In the genomic region with DNA sequence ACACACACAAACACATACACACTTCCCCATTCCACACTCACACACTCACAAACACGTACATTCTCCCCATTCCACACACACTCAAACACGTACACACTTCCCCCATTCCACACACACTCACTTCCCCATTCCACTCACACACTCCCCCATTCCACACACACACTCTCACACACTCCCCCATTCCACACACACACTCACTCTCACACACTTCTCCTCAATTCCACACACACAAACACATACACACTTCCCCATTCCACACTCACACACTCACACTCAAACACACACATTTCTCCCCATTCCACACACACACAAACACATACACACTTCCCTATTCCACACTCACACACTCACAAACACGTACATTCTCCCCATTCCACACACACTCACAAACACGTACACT, we compare ENCODE assay signal across 24 cellular contexts. TPM values are rescaled to one million over a fixed set of nuclear protein-coding genes. Genes with fewer than 3 reads are reported as not detected.
DNase-seq lines count a peak whose midpoint lies in the region; ATAC-seq, FAIRE-seq and TF ChIP-seq lines count a peak whose summit lies in the region.
"Had no signal": no experiment of that assay in that cellular context is flagged by ENCODE, and none has a peak within 500 bp of the region (broad histone marks: within the 10 kb centered on the region; RNA-seq: fewer than 3 reads in every experiment).

No MANE protein-coding gene starts in this region.

- no peak for TF ChIP-seq RAD21 in K562 (CRISPR knock-in tag; conservative IDR thresholded peaks at IDR 0.05 in 1 of 2, IDR thresholded peaks at IDR 0.05 in 1 of 2)

- H3K27me3 ChIP-seq in K562 (ENCODE audit: control insufficient read depth in 2 of 2, insufficient read depth in 2 of 2, low read length in 2 of 2) (peaks cover 7 to 30% of the 10 kb centered on the region in 2 experiments; a peak in 4 of 5 replicates), neuronal stem cell (ENCODE audit: control insufficient read depth in 3 of 3, insufficient read depth in 3 of 3, low read depth in 1 of 3, low read length in 3 of 3) (peaks cover 0 to 33% (median 0%) of the 10 kb centered on the region in 3 experiments)

- H2AFZ ChIP-seq in K562 (ENCODE audit: low read depth, low read length) (no peak overlapping the region), neuronal stem cell (ENCODE audit: low read length) (no peak overlapping the region)
- H2AFZ ChIP-seq: GM23338 had no signal

- WGBS in K562 (ENCODE audit: insufficient coverage, low coverage, missing lambda C conversion rate), result 3% methylated on average over 4 of the region's 4 CpGs
- 100% methylated on average over 4 of the region's 4 CpGs for WGBS in neuronal stem cell (ENCODE audit: extremely low coverage in 2 of 2, insufficient read length in 2 of 2, insufficient replicate concordance in 1 of 2), 2 donors

- no peaks in the 10 kb centered on the region for H3K79me1 ChIP-seq in neuronal stem cell (ENCODE audit: low read depth, low read length)

- TF ChIP-seq EP300 in K562 (IDR thresholded peaks at IDR 0.05; ENCODE audit: low read length), result no peak

- in situ Hi-C loops in K562 (cut with MboI), result no loop called here

- TF ChIP-seq CTCF in HEK293 (tag by site-specific recombination; IDR thresholded peaks at IDR 0.05) (no peak), K562 (IDR thresholded peaks at IDR 0.05 in 2 of 3, conservative IDR thresholded peaks at IDR 0.05 in 1 of 3; ENCODE audit: insufficient read depth in 2 of 3, low read depth in 1 of 3, low read length in 3 of 3) (no peak)

- H3K9ac ChIP-seq in K562 (ENCODE audit: insufficient read depth in 1 of 2, low read depth in 2 of 2, low read length in 2 of 2), result no peak overlapping the region
- peak overlapping the region; percentile 51 for H3K9ac ChIP-seq in neuronal stem cell (ENCODE audit: low read depth, low read length, poor library complexity)

- H3K4ac ChIP-seq in neuronal stem cell (ENCODE audit: low read length), result no peak overlapping the region

- no peak overlapping the region for H2BK120ac ChIP-seq in neuronal stem cell (ENCODE audit: low read depth, low read length)

- H3K36me3 ChIP-seq in HEK293 (ENCODE audit: control insufficient read depth in 2 of 2, insufficient read depth in 1 of 2, low read length in 2 of 2), result no peaks in the 10 kb centered on the region
- H3K36me3 ChIP-seq in K562 (ENCODE audit: control insufficient read depth, insufficient read depth, low read length), result no peaks in the 10 kb centered on the region
- no peaks in the 10 kb centered on the region for H3K36me3 ChIP-seq in neuronal stem cell (replicated peaks in 1 of 2; ENCODE audit: control insufficient read depth in 2 of 2, insufficient read depth in 2 of 2, low read length in 2 of 2)
- H3K36me3 ChIP-seq: HAP-1 had no signal

- ATAC-seq in K562 (no peak), left ventricle myocardium superior (no peak), HG03175 (IDR thresholded peaks at IDR 0.05; ENCODE audit: unreplicated experiment) (no peak)
- ATAC-seq: GM23338 had no signal

- no peak for TF ChIP-seq POLR2A in K562 (conservative IDR thresholded peaks at IDR 0.05)

- H3K27ac ChIP-seq in HEK293 (ENCODE audit: extremely low read depth, low read depth, low read length) (no peak overlapping the region), K562 (ENCODE audit: extremely low read depth, low read depth, low read length) (no peak overlapping the region), neuronal stem cell (replicated peaks; ENCODE audit: low read length) (no peak overlapping the region)

- no peak overlapping the region for H3K14ac ChIP-seq in neuronal stem cell (ENCODE audit: low read length)

- no peak overlapping the region for H2AK5ac ChIP-seq in neuronal stem cell (ENCODE audit: low read depth, low read length)

- intact Hi-C loops in K562 (cut with micrococcal nuclease), result no loop called here
- intact Hi-C loops in left ventricle myocardium superior (cut with micrococcal nuclease), result no loop called here

- FAIRE-seq in K562 (lab: Jason Lieb, UNC), result peak; percentile 68
- peak; percentile 98 for FAIRE-seq in urothelium cell line (lab: Jason Lieb, UNC)
- FAIRE-seq: GM12892, GM19239, H54 had no signal

- H4K91ac ChIP-seq in neuronal stem cell (ENCODE audit: low read depth, low read length, poor library complexity), result peak overlapping the region; percentile 34

- H4K20me1 ChIP-seq in K562 (replicated peaks; ENCODE audit: control insufficient read depth, insufficient read depth, low read length), result no peaks in the 10 kb centered on the region; the same call in none of the 2 replicates

- H3K4me1 ChIP-seq in HEK293 (ENCODE audit: control insufficient read depth, insufficient read depth, low read length) (no peaks in the 10 kb centered on the region), K562 (replicated peaks in 1 of 2; ENCODE audit: control insufficient read depth in 2 of 2, insufficient read depth in 2 of 2, low read length in 2 of 2) (peaks cover 0 to 31% of the 10 kb centered on the region in 2 experiments; a peak in 2 of 5 replicates), neuronal stem cell (ENCODE audit: control insufficient read depth in 2 of 2, insufficient read depth in 1 of 2, low read depth in 1 of 2, low read length in 2 of 2) (peaks cover 5 to 8% of the 10 kb centered on the region in 2 donors)
- H3K4me1 ChIP-seq: HAP-1 had no signal

- no peak overlapping the region for H2BK5ac ChIP-seq in neuronal stem cell (ENCODE audit: low read length)

- H3K4me2 ChIP-seq in K562 (ENCODE audit: insufficient read depth, low read length) (no peak overlapping the region), neuronal stem cell (ENCODE audit: insufficient read depth, low read length, poor library complexity, severe bottlenecking) (no peak overlapping the region)
- H3K4me2 ChIP-seq: GM23338 had no signal

- H4K8ac ChIP-seq in neuronal stem cell (ENCODE audit: low read depth, low read length), result no peak overlapping the region

- POLR2A ChIA-PET in HEK293 (lab: Yijun Ruan, JAX) (no interaction called here), K562 (lab: Yijun Ruan, JAX) (no interaction called here)

- no peak overlapping the region for H3K23ac ChIP-seq in neuronal stem cell (ENCODE audit: low read depth, low read length, poor library complexity)

- H3K4me3 ChIP-seq in HEK293 (ENCODE audit: low read depth, low read length) (no peak overlapping the region), K562 (no peak overlapping the region), neuronal stem cell (ENCODE audit: low read length in 2 of 2) (peak overlapping the region in 1 of 2 donors; percentile 56)
- H3K4me3 ChIP-seq: GM23338, HAP-1 had no signal

- H3K9me1 ChIP-seq in K562 (ENCODE audit: control insufficient read depth, insufficient read depth, low read length), result no peaks in the 10 kb centered on the region

- CTCF ChIA-PET in HEK293 (lab: Yijun Ruan, JAX) (no interaction called here), K562 (lab: Yijun Ruan, JAX; ENCODE audit: low intra/inter-chr PET ratio) (no interaction called here)

- no peak for DNase-seq in K562 (ENCODE audit: extremely low read depth in 1 of 4, low spot score in 3 of 4)
- DNase-seq in neuronal stem cell (ENCODE audit: low spot score), result no peak
- no peak for DNase-seq in urothelium cell line (ENCODE audit: low spot score)
- no peak for DNase-seq in T-helper 9 cell
- DNase-seq in left ventricle myocardium superior, result no peak
- DNase-seq: C1 segment of cervical spinal cord; Calu3; CD4-positive, alpha-beta memory T cell; COR-L47; DMS53; DMS79 treated with DMSO at 0.1 percent for 48 hours; GF-D8 had no signal

- no peaks in the 10 kb centered on the region for H3K9me3 ChIP-seq in HEK293 (ENCODE audit: control insufficient read depth, insufficient read depth, low read depth, low read length)
- peaks cover 7% of the 10 kb centered on the region; the same call in 1 of the 2 replicates for H3K9me3 ChIP-seq in K562 (replicated peaks; ENCODE audit: control insufficient read depth, insufficient read depth, low read depth, low read length)
- H3K9me3 ChIP-seq in neuronal stem cell (replicated peaks in 1 of 2; ENCODE audit: control insufficient read depth in 2 of 2, insufficient read depth in 1 of 2, low read depth in 1 of 2, low read length in 2 of 2), result peaks cover 0 to 7% of the 10 kb centered on the region in 2 donors
- H3K9me3 ChIP-seq: HAP-1 had no signal

- no peak overlapping the region for H2BK15ac ChIP-seq in neuronal stem cell (ENCODE audit: low read length)

- no peak overlapping the region for H3K18ac ChIP-seq in neuronal stem cell (ENCODE audit: low read length)

- no peak overlapping the region for H2BK12ac ChIP-seq in neuronal stem cell (ENCODE audit: low read length)

- no TSS peak for BruUV-seq in K562 (replicated peaks; lab: Mats Ljungman, UMichigan)

- no peaks in the 10 kb centered on the region for H3K79me2 ChIP-seq in K562 (ENCODE audit: control insufficient read depth, insufficient read depth, low read length)

RNA-seq across cellular contexts. Expression of gene OSBPL2, which starts 8.7 kb away (rescaled TPM):
- total RNA-seq in K562 (2011; cell fraction: chromatin; rRNA removed; ENCODE audit: low replicate concordance), result 144 and 173 TPM in 2 replicates
- 69.5 and 70.9 TPM in 2 replicates for total RNA-seq in K562 (2011; cell fraction: nucleolus; rRNA removed)
- total RNA-seq in K562 (2011; cell fraction: nucleoplasm; rRNA removed), result 130 and 148 TPM in 2 replicates
- total RNA-seq in K562 (2014; rRNA removed) (14.4 and 18.2 TPM in 2 replicates), K562 (2014; rRNA removed; fragmentation: Illumina TruSeq; extraction: Trizol) (14.0 and 16.1 TPM in 2 replicates), K562 (2015; rRNA removed; fragmentation: Illumina TruSeq; extraction: Trizol) (13.0 and 14.1 TPM in 2 replicates), K562 (2021) (23.0 and 25.6 TPM in 2 replicates), left ventricle myocardium superior (60.0 TPM)
- polyA plus RNA-seq in K562 (2011; rRNA removed) (11.2 and 18.0 TPM in 2 replicates), K562 (2014; fragmentation: Illumina TruSeq; extraction: Trizol) (19.9 and 21.1 TPM in 2 replicates), K562 (2014; fragmentation: Nextera tagmentation; extraction: Ambion mirVana) (1 to 10 TPM; 2.5 to 3.5 TPM), K562 (2014; rRNA removed) (15.2 and 16.9 TPM in 2 replicates)
- 7.4 and 12.4 TPM in 2 replicates for polyA plus RNA-seq in K562 (2011; cell fraction: cytosol; rRNA removed)
- polyA plus RNA-seq in K562 (2011; cell fraction: nucleus; rRNA removed), result 75.1 and 90.2 TPM in 2 replicates
- 15.0 and 24.7 TPM in 2 replicates for polyA plus RNA-seq in K562 (2012)
- 73.7 and 99.1 TPM in 2 replicates for polyA minus RNA-seq in K562 (2011; rRNA and poly(A)+ RNA removed)
- 7.7 and 10.5 TPM in 2 replicates for polyA minus RNA-seq in K562 (2011; cell fraction: cytosol; rRNA and poly(A)+ RNA removed)
- 19.9 and 34.7 TPM in 2 replicates for polyA minus RNA-seq in K562 (2011; cell fraction: nucleus; rRNA and poly(A)+ RNA removed)
- 23.2 TPM for polyA plus RNA-seq in neuronal stem cell (2013, experiment 1 of 2)
- polyA plus RNA-seq in neuronal stem cell (2013, experiment 2 of 2), result 23.6 TPM

RNA-seq across cellular contexts. Expression of gene HRH3, which starts 9.6 kb away (rescaled TPM):
- not detected in 2 replicates for total RNA-seq in K562 (2011; cell fraction: chromatin; rRNA removed; ENCODE audit: low replicate concordance)
- not detected in 2 replicates for total RNA-seq in K562 (2011; cell fraction: nucleolus; rRNA removed)
- total RNA-seq in K562 (2011; cell fraction: nucleoplasm; rRNA removed), result not detected in 2 replicates
- total RNA-seq in K562 (2014; rRNA removed) (not detected in 2 replicates), K562 (2014; rRNA removed; fragmentation: Illumina TruSeq; extraction: Trizol) (not detected in 2 replicates), K562 (2015; rRNA removed; fragmentation: Illumina TruSeq; extraction: Trizol) (not detected in 2 replicates), K562 (2021) (not detected in 2 replicates), left ventricle myocardium superior (not detected)
- polyA plus RNA-seq in K562 (2011; rRNA removed) (not detected in 2 replicates), K562 (2014; fragmentation: Illumina TruSeq; extraction: Trizol) (not detected in 2 replicates), K562 (2014; fragmentation: Nextera tagmentation; extraction: Ambion mirVana) (not detected), K562 (2014; rRNA removed) (not detected in 2 replicates)
- not detected in 2 replicates for polyA plus RNA-seq in K562 (2011; cell fraction: cytosol; rRNA removed)
- polyA plus RNA-seq in K562 (2011; cell fraction: nucleus; rRNA removed), result not detected in 2 replicates
- polyA plus RNA-seq in K562 (2012), result not detected in 2 replicates
- polyA minus RNA-seq in K562 (2011; rRNA and poly(A)+ RNA removed), result not detected in 2 replicates
- not detected in 2 replicates for polyA minus RNA-seq in K562 (2011; cell fraction: cytosol; rRNA and poly(A)+ RNA removed)
- polyA minus RNA-seq in K562 (2011; cell fraction: nucleus; rRNA and poly(A)+ RNA removed), result not detected in 2 replicates
- polyA plus RNA-seq in neuronal stem cell (2013, experiment 1 of 2), result 1.4 TPM
- 1.4 TPM for polyA plus RNA-seq in neuronal stem cell (2013, experiment 2 of 2)
- total RNA-seq: A172; A673; Calu3; CD4-positive, alpha-beta memory T cell; Daoy; G401 had no signal
- polyA plus RNA-seq: BJ; CD4-positive, alpha-beta memory T cell had no signal

RNA-seq across cellular contexts. Expression of gene MTG2, which starts 46.8 kb away (rescaled TPM):
- total RNA-seq in K562 (2011; cell fraction: chromatin; rRNA removed; ENCODE audit: low replicate concordance), result 78.3 and 113 TPM in 2 replicates
- total RNA-seq in K562 (2011; cell fraction: nucleolus; rRNA removed), result 67.9 and 70.7 TPM in 2 replicates
- 77.2 and 104 TPM in 2 replicates for total RNA-seq in K562 (2011; cell fraction: nucleoplasm; rRNA removed)
- total RNA-seq in K562 (2014; rRNA removed) (44.6 and 63.8 TPM in 2 replicates), K562 (2014; rRNA removed; fragmentation: Illumina TruSeq; extraction: Trizol) (21.5 and 21.7 TPM in 2 replicates), K562 (2015; rRNA removed; fragmentation: Illumina TruSeq; extraction: Trizol) (39.6 and 44.5 TPM in 2 replicates), K562 (2021) (65.1 and 67.5 TPM in 2 replicates), left ventricle myocardium superior (27.3 TPM)
- polyA plus RNA-seq in K562 (2011; rRNA removed) (32.3 and 33.1 TPM in 2 replicates), K562 (2014; fragmentation: Illumina TruSeq; extraction: Trizol) (53.9 and 66.5 TPM in 2 replicates), K562 (2014; fragmentation: Nextera tagmentation; extraction: Ambion mirVana) (1 to 10 TPM; 8.7 to 9.3 TPM), K562 (2014; rRNA removed) (58.9 and 67.2 TPM in 2 replicates)
- 43.6 and 66.7 TPM in 2 replicates for polyA plus RNA-seq in K562 (2011; cell fraction: cytosol; rRNA removed)
- polyA plus RNA-seq in K562 (2011; cell fraction: nucleus; rRNA removed), result 27.6 and 41.4 TPM in 2 replicates
- 35.8 and 52.8 TPM in 2 replicates for polyA plus RNA-seq in K562 (2012)
- polyA minus RNA-seq in K562 (2011; rRNA and poly(A)+ RNA removed), result 20.0 and 26.4 TPM in 2 replicates
- 21.5 and 30.5 TPM in 2 replicates for polyA minus RNA-seq in K562 (2011; cell fraction: cytosol; rRNA and poly(A)+ RNA removed)
- 14.5 and 18.4 TPM in 2 replicates for polyA minus RNA-seq in K562 (2011; cell fraction: nucleus; rRNA and poly(A)+ RNA removed)
- polyA plus RNA-seq in neuronal stem cell (2013, experiment 1 of 2), result 24.2 TPM
- 25.1 TPM for polyA plus RNA-seq in neuronal stem cell (2013, experiment 2 of 2)
